In the genomic region with DNA sequence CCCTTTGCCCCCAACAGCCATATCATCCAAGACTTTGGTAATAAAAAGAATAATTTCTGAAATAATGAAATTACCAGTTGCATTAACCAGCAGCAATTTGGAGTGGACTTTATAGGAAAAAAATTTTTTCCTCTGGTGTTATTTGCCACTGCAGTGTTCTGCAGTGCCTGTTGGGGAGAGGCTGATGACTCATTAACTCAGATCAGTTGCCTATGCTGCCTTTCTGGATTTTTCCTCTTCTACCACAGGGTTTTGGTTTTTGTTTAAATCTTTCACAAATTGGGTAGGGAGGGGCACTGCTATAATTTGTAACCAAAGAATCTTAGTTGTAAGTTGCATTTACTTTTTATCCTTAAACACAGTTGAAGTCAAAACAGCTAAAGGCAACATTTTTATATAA, we compare ENCODE assay signal across 9 cellular contexts. TPM values are rescaled to one million over a fixed set of nuclear protein-coding genes. Genes with fewer than 3 reads are reported as not detected.
DNase-seq lines count a peak whose midpoint lies in the region; ATAC-seq and TF ChIP-seq lines count a peak whose summit lies in the region.
"Had no signal": no experiment of that assay in that cellular context is flagged by ENCODE, and none has a peak within 500 bp of the region (broad histone marks: within the 10 kb centered on the region; RNA-seq: fewer than 3 reads in every experiment).

No MANE protein-coding gene starts in this region.

- DNase-seq in GM13976 (ENCODE audit: low spot score): peak; percentile 30
- peak; percentile 76 for DNase-seq in adipocyte (ENCODE audit: low read depth)
- DNase-seq in right lobe of liver: no peak
- no peak for DNase-seq in activated CD4-positive, alpha-beta T cell treated with anti-CD3 and anti-CD28 coated beads, Interleukin-2, amount 10 ng/mL, durations not matched to agents 7 days and 5 days
- no peak for DNase-seq in stimulated activated naive CD4-positive, alpha-beta T cell (lab: John Stamatoyannopoulos, UW)
- no peak for DNase-seq in 8988T
- DNase-seq: naive B cell had no signal

- in situ Hi-C loops in GM13976 (cut with MboI; ENCODE audit: low sequenced_read_pairs, unreplicated experiment): no loop called here

- H3K9me3 ChIP-seq in adipocyte (ENCODE audit: control insufficient read depth, low read length) (no peaks in the 10 kb centered on the region), right lobe of liver (no peaks in the 10 kb centered on the region)

- intact Hi-C loops in right lobe of liver (cut with DNase I): no loop called here

- no peaks in the 10 kb centered on the region for H3K27me3 Mint-ChIP-seq in activated CD4-positive, alpha-beta T cell treated with anti-CD3 and anti-CD28 coated beads, Interleukin-2, amount 10 ng/mL, durations not matched to agents 7 days and 5 days
- H3K27me3 Mint-ChIP-seq: naive B cell had no signal

- TF ChIP-seq POLR2A in right lobe of liver (IDR thresholded peaks at IDR 0.05): no peak

- peak overlapping the region; percentile 46 for H3K9ac ChIP-seq in adipocyte (ENCODE audit: low read length)

- H3K9me3 Mint-ChIP-seq in activated CD4-positive, alpha-beta T cell treated with anti-CD3 and anti-CD28 coated beads, Interleukin-2, amount 10 ng/mL, durations not matched to agents 7 days and 5 days: no peaks in the 10 kb centered on the region
- H3K9me3 Mint-ChIP-seq: naive B cell had no signal

- H3K4me3 ChIP-seq in adipocyte (ENCODE audit: low read length) (peak overlapping the region; percentile 44), right lobe of liver (no peak overlapping the region)

- no peak overlapping the region for H3K27ac Mint-ChIP-seq in activated CD4-positive, alpha-beta T cell treated with anti-CD3 and anti-CD28 coated beads, Interleukin-2, amount 10 ng/mL, durations not matched to agents 7 days and 5 days

- H3K36me3 ChIP-seq in adipocyte (ENCODE audit: control insufficient read depth, insufficient read depth, low read length, severe bottlenecking) (no peaks in the 10 kb centered on the region), right lobe of liver (no peaks in the 10 kb centered on the region)

- no peak overlapping the region for H3K27ac ChIP-seq in right lobe of liver

- peak; percentile 66 for ATAC-seq in HG02610 (IDR thresholded peaks at IDR 0.05; ENCODE audit: unreplicated experiment)
- ATAC-seq in right lobe of liver: peak; percentile 60 to 96 (median 76)
- no peak for ATAC-seq in GM21528 (IDR thresholded peaks at IDR 0.05; ENCODE audit: low FRiP score, unreplicated experiment)

- H3K4me1 ChIP-seq in adipocyte (ENCODE audit: control insufficient read depth, insufficient read depth, low read length) (peaks cover 21% of the 10 kb centered on the region), right lobe of liver (peaks cover 0 to 6% (median 0%) of the 10 kb centered on the region in 4 donors)

- CTCF ChIA-PET in activated CD4-positive, alpha-beta T cell treated with anti-CD3 and anti-CD28 coated beads, Interleukin-2, amount 10 ng/mL, durations not matched to agents 7 days and 5 days (lab: Charles Lee): no interaction called here

- H3K27me3 ChIP-seq in adipocyte (replicated peaks; ENCODE audit: control insufficient read depth, insufficient read depth, low read length): no peaks in the 10 kb centered on the region
- H3K27me3 ChIP-seq in right lobe of liver: no peaks in the 10 kb centered on the region

- TF ChIP-seq CTCF in GM13976 (IDR thresholded peaks at IDR 0.05; ENCODE audit: borderline replicate concordance, control extremely low read depth, extremely low read depth, insufficient read depth, missing control alignments) (no peak), right lobe of liver (IDR thresholded peaks at IDR 0.05) (peak in 1 of 4 donors; percentile 18)

- no peaks in the 10 kb centered on the region for H3K36me3 Mint-ChIP-seq in activated CD4-positive, alpha-beta T cell treated with anti-CD3 and anti-CD28 coated beads, Interleukin-2, amount 10 ng/mL, durations not matched to agents 7 days and 5 days (ENCODE audit: low read depth)

- POLR2A ChIA-PET in activated CD4-positive, alpha-beta T cell treated with anti-CD3 and anti-CD28 coated beads, Interleukin-2, amount 10 ng/mL, durations not matched to agents 7 days and 5 days (lab: Charles Lee): no interaction called here

- no peak overlapping the region for H3K4me3 Mint-ChIP-seq in activated CD4-positive, alpha-beta T cell treated with anti-CD3 and anti-CD28 coated beads, Interleukin-2, amount 10 ng/mL, durations not matched to agents 7 days and 5 days
- H3K4me3 Mint-ChIP-seq: naive B cell had no signal

- H3K4me1 Mint-ChIP-seq in activated CD4-positive, alpha-beta T cell treated with anti-CD3 and anti-CD28 coated beads, Interleukin-2, amount 10 ng/mL, durations not matched to agents 7 days and 5 days: peaks cover 9% of the 10 kb centered on the region

RNA-seq across cellular contexts. Expression of a gene that starts 22.7 kb away (rescaled TPM):
- 10 to 100 TPM; 39.6 to 52.7 (median 47.7) TPM for total RNA-seq in right lobe of liver
- total RNA-seq in activated CD4-positive, alpha-beta T cell treated with anti-CD3 and anti-CD28 coated beads, Interleukin-2, amount 10 ng/mL, durations not matched to agents 7 days and 5 days: 10 to 100 TPM; 40.7 to 41.7 TPM

RNA-seq across cellular contexts. Expression of a gene that starts 23.5 kb away (rescaled TPM):
- 100 to 1,000 TPM in 2 of 6 experiments, 10 to 100 TPM in 4; 56.1 to 130 (median 60.9) TPM for total RNA-seq in right lobe of liver
- total RNA-seq in activated CD4-positive, alpha-beta T cell treated with anti-CD3 and anti-CD28 coated beads, Interleukin-2, amount 10 ng/mL, durations not matched to agents 7 days and 5 days: 10 to 100 TPM; 91.4 to 95.2 TPM

Comparison
In these comparisons a context has a peak if more than half of its experiments do, and no peak if none do; other contexts are left out.
1. DNase-seq: peak in GM13976 (single experiment) and adipocyte (single experiment); none in right lobe of liver (0 of 3), activated CD4-positive, alpha-beta T cell treated with anti-CD3 and anti-CD28 coated beads, Interleukin-2, amount 10 ng/mL, durations not matched to agents 7 days and 5 days (single experiment), stimulated activated naive CD4-positive, alpha-beta T cell (0 of 6) and 8988T (single experiment).